8 cellular contexts compared by ENCODE assay signal in the genomic region with DNA sequence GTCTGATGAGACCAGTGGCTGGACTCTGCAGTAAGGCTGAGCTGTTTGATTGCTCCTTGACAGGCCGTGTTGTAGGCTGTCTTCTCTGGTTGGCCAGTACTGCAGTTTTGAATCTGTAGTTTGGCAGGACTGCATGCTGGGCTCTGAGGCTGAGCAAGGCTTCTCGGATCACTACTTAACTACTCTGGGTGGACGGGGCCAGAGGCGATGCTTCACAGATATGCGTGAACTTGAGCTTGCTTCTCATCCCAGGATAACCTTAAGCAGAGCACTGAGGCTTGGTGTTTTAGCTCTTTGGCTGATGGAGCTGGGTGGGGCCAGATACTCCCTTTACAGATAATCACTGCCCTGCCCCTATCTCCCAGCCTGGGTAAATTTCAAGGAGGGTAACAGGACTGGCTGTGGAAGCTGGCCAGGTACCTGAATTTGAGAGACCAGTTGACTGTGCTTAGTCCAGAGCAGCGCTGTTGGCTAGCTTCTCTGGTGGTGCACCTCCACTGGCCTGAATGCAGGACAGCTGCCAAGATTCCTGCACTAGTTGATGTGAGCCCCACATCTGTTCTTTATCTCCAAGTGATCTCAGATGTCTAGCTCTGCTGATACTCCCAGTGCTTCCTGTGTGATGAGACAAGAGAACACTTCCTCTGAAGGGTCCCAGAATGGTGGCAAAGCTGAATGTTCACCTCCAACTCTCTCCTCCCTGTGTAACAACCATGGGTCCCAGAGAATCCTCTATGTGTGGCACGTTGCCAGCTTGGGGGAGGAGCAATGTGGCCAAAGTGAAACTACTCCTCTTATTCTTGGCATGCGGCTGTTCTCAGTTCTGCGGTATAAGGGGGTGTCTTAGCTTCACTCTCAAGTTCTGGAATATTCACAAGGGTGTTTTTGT. TPM values are rescaled to one million over a fixed set of nuclear protein-coding genes. Genes with fewer than 3 reads are reported as not detected.
DNase-seq lines count a peak whose midpoint lies in the region; ATAC-seq, FAIRE-seq and TF ChIP-seq lines count a peak whose summit lies in the region.

No MANE protein-coding gene starts in this region.

- 41% methylated on average over 9 of the region's 9 CpGs for WGBS in GM23248 (ENCODE audit: low coverage in 1 of 2, low lambda C conversion rate in 2 of 2, missing lambda C conversion rate in 2 of 2), 2 experiments
- WGBS in heart right ventricle, 2 donors: 23 to 32% methylated on average over 9 of the region's 9 CpGs
- WGBS in small intestine, 3 donors: 48 to 55% (median 54%) methylated on average over 9 of the region's 9 CpGs

- peak overlapping the region; percentile 50 for H2AFZ ChIP-seq in GM23248

- H3K4me1 ChIP-seq in GM23248 (ENCODE audit: insufficient read depth) (peaks cover 4% of the 10 kb centered on the region), heart right ventricle (peaks cover 0 to 42% (median 25%) of the 10 kb centered on the region in 9 donors), small intestine (ENCODE audit: control insufficient read depth in 2 of 2, insufficient read depth in 1 of 2, low read depth in 1 of 2, low read length in 1 of 2) (peaks cover 0 to 6% of the 10 kb centered on the region in 2 donors)

- intact Hi-C loops in heart right ventricle (cut with DNase I): loop anchor here in 2 of 10 donors (5.0 to 10.0 kb wide), 2 partner anchors 63 to 169 kb away; partner anchors contain the start of gene ST6GAL1 (in 1 of the 2)

- peak overlapping the region; percentile 55 for H3K4me3 ChIP-seq in GM23248
- H3K4me3 ChIP-seq in heart right ventricle: peak overlapping the region in 9 of 10 donors; percentile 3 to 36 (median 31)
- H3K4me3 ChIP-seq in small intestine (ENCODE audit: low read depth in 1 of 2, low read length in 2 of 2): no peak overlapping the region

- H3K9ac ChIP-seq in GM23248: peak overlapping the region; percentile 34; the same call in 1 of the 2 replicates

- peaks cover 5 to 7% of the 10 kb centered on the region in 2 donors for H3K9me3 Mint-ChIP-seq in activated naive CD4-positive, alpha-beta T cell treated with anti-CD3 and anti-CD28 coated beads, Interleukin-2, amount 50 U/mL, for 72 hours

- no peaks in the 10 kb centered on the region for H3K36me3 Mint-ChIP-seq in activated naive CD4-positive, alpha-beta T cell treated with anti-CD3 and anti-CD28 coated beads, Interleukin-2, amount 50 U/mL, for 72 hours

- H4K20me1 ChIP-seq in GM23248 (ENCODE audit: insufficient read depth): no peaks in the 10 kb centered on the region

- no peaks in the 10 kb centered on the region for H3K9me2 ChIP-seq in GM23248 (ENCODE audit: insufficient read depth)

- H3K79me2 ChIP-seq in GM23248 (ENCODE audit: insufficient read depth): no peaks in the 10 kb centered on the region

- no peak for TF ChIP-seq CTCF in heart right ventricle (IDR thresholded peaks at IDR 0.05)

- in situ Hi-C loops in ACHN (cut with HindIII; ENCODE audit: low pct_ligation_motif_present, low pct_unique_long_range_greater_than_20kb, low sequenced_read_pairs) (no loop called here), GM23248 (cut with MboI) (no loop called here)

- H3F3A ChIP-seq in GM23248 (ENCODE audit: insufficient read depth): no peaks in the 10 kb centered on the region

- H3K27me3 ChIP-seq in GM23248 (replicated peaks; ENCODE audit: insufficient read depth) (no peaks in the 10 kb centered on the region), heart right ventricle (no peaks in the 10 kb centered on the region), small intestine (ENCODE audit: control insufficient read depth in 2 of 2, insufficient read depth in 2 of 2, low read length in 2 of 2) (no peaks in the 10 kb centered on the region)

- H3K27ac ChIP-seq in GM23248 (no peak overlapping the region), heart right ventricle (peak overlapping the region in 9 of 10 donors; percentile 34 to 64 (median 52)), small intestine (ENCODE audit: low read depth in 1 of 2, low read length in 1 of 2) (peak overlapping the region in 1 of 2 donors; percentile 8)

- H3K36me3 ChIP-seq in GM23248 (ENCODE audit: low read depth): no peaks in the 10 kb centered on the region
- no peaks in the 10 kb centered on the region for H3K36me3 ChIP-seq in heart right ventricle
- no peaks in the 10 kb centered on the region for H3K36me3 ChIP-seq in small intestine (ENCODE audit: control insufficient read depth in 2 of 2, insufficient read depth in 2 of 2, low read length in 2 of 2)

- peak overlapping the region in 1 of 2 donors; percentile 83 for H3K27ac Mint-ChIP-seq in activated naive CD4-positive, alpha-beta T cell treated with anti-CD3 and anti-CD28 coated beads, Interleukin-2, amount 50 U/mL, for 72 hours

- peak overlapping the region; percentile 60 for H3K4me2 ChIP-seq in GM23248 (ENCODE audit: unreplicated experiment)

- DNase-seq in ACHN (peak; percentile 21), GM23248 (peak; percentile 56), RPMI8226 (peak; percentile 92), heart right ventricle (peak; percentile 79 to 89), small intestine (peak; percentile 48), NCI-H526 treated with DMSO at 0.1 percent for 48 hours (lab: John Stamatoyannopoulos, UW) (no peak)
- DNase-seq in activated naive CD4-positive, alpha-beta T cell treated with anti-CD3 and anti-CD28 coated beads, Interleukin-2, amount 50 U/mL, for 72 hours (ENCODE audit: low spot score in 2 of 2): peak in 1 of 2 donors; percentile 26

- no peaks in the 10 kb centered on the region for H3K9me3 ChIP-seq in GM23248 (ENCODE audit: low read depth)
- H3K9me3 ChIP-seq in heart right ventricle: peaks cover 0 to 27% (median 0%) of the 10 kb centered on the region in 11 donors
- no peaks in the 10 kb centered on the region for H3K9me3 ChIP-seq in small intestine (ENCODE audit: control insufficient read depth, low read depth)

- peak; percentile 44 to 74 for ATAC-seq in activated naive CD4-positive, alpha-beta T cell treated with anti-CD3 and anti-CD28 coated beads, Interleukin-2, amount 50 U/mL, for 72 hours
- ATAC-seq in heart right ventricle (peak; percentile 70 to 90 (median 79)), GM18519 (IDR thresholded peaks at IDR 0.05; ENCODE audit: low FRiP score, unreplicated experiment) (no peak)

- FAIRE-seq in small intestine (lab: Jason Lieb, UNC): no peak

RNA-seq across cellular contexts. Expression of gene RPL39L, which starts 37.9 kb away (rescaled TPM):
- 10.5 and 12.8 TPM in 2 replicates for total RNA-seq in GM23248 (2014; rRNA removed; shearing (Covaris generic))
- polyA plus RNA-seq in GM23248 (2016; fragmentation: Nextera tagmentation; extraction: Ambion mirVana) (21.8 and 22.0 TPM in 2 replicates), heart right ventricle (10 to 100 TPM in 1 of 2 donors, under 1 TPM in 1; 0.44 to 17.8 TPM), small intestine (10 to 100 TPM in 1 of 3 donors, 1 to 10 TPM in 2; 2.7 to 18.6 (median 7.6) TPM)
- total RNA-seq in activated naive CD4-positive, alpha-beta T cell treated with anti-CD3 and anti-CD28 coated beads, Interleukin-2, amount 50 U/mL, for 72 hours: 10 to 100 TPM; 15.5 to 19.3 TPM
- total RNA-seq in heart right ventricle: 1 to 10 TPM; 3.5 to 7.4 (median 5.6) TPM

Comparison
In these comparisons a context has a peak if more than half of its experiments do, and no peak if none do; other contexts are left out.
1. H3K4me3 ChIP-seq: peak in GM23248 (single experiment) and heart right ventricle (9 of 10); none in small intestine (0 of 2).